20 cellular contexts compared by ENCODE assay signal in the genomic region with DNA sequence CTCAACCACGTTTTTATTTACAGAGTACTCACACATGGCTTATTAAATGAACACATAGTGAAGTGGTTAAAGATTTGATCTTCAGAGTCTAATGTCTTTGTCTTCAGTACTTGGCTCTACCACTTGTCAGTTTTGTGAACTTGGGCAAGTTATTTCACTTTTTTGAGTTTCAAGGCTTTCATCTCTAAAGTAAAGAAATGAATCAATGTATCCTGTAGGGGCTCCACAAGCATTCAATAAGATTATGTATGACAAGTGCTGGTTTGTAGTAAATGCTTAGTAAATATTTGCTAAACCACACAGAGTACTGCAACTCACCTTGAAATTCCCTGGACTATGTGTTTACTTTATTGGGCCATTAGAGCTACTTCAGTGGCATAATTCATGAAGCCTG.
DNase-seq lines count a peak whose midpoint lies in the region; ATAC-seq and TF ChIP-seq lines count a peak whose summit lies in the region.
"Had no signal": no experiment of that assay in that cellular context is flagged by ENCODE, and none has a peak within 500 bp of the region (broad histone marks: within the 10 kb centered on the region; RNA-seq: fewer than 3 reads in every experiment).

No MANE protein-coding gene starts in this region.

- TF ChIP-seq CTCF in WTC11 (IDR thresholded peaks at IDR 0.05) (no peak), breast epithelium (IDR thresholded peaks at IDR 0.05) (no peak)

- peaks cover 0 to 5% of the 10 kb centered on the region in 2 donors for H3K9me3 ChIP-seq in breast epithelium

- no peaks in the 10 kb centered on the region for H3K36me3 ChIP-seq in breast epithelium
- H3K36me3 ChIP-seq: BLaER1 treated with 17β-estradiol and CSF1 and Interleukin-3, amounts not matched to agents 10 nM and 100 nM had no signal

- DNase-seq in NCI-H510A treated with DMSO at 0.1 percent for 48 hours (lab: John Stamatoyannopoulos, UW) (peak; percentile 72), NCI-H510A (lab: John Stamatoyannopoulos, UW) (no peak), M059J (ENCODE audit: low read depth) (peak; percentile 5), WTC11 (ENCODE audit: low spot score) (no peak), breast epithelium (ENCODE audit: low spot score in 2 of 2) (no peak), mesenteric fat pad (ENCODE audit: low spot score) (no peak)
- DNase-seq: 8988T; CD4-positive, CD25-positive, alpha-beta regulatory T cell; CD8-positive, alpha-beta memory T cell; COR-L47; DMS 273 treated with DMSO at 0.1 percent for 48 hours; DMS53; GDM1; GOT3; H7; HFFc6 had no signal

- H3K27ac Mint-ChIP-seq in WTC11 = no peak overlapping the region
- H3K27ac Mint-ChIP-seq: B cell; CD4-positive, CD25-positive, alpha-beta regulatory T cell; CD8-positive, alpha-beta memory T cell; HFFc6 had no signal

- H3K9me3 Mint-ChIP-seq in WTC11 = peaks cover 5% of the 10 kb centered on the region

- no peaks in the 10 kb centered on the region for H3K36me3 Mint-ChIP-seq in WTC11
- H3K36me3 Mint-ChIP-seq: CD4-positive, CD25-positive, alpha-beta regulatory T cell; CD8-positive, alpha-beta memory T cell had no signal

- ATAC-seq in WTC11 (no peak), GM21723 (IDR thresholded peaks at IDR 0.05; ENCODE audit: unreplicated experiment) (no peak)
- ATAC-seq: HCT116 had no signal

- no peaks in the 10 kb centered on the region for H3K27me3 ChIP-seq in breast epithelium
- H3K27me3 ChIP-seq: BLaER1 treated with 17β-estradiol and CSF1 and Interleukin-3, amounts not matched to agents 10 nM and 100 nM had no signal

- intact Hi-C loops in breast epithelium (cut with DNase I; ENCODE audit: low total_unique reads) = no loop called here

- no peak for TF ChIP-seq POLR2A in breast epithelium (IDR thresholded peaks at IDR 0.05)

- H3K27ac ChIP-seq in breast epithelium = no peak overlapping the region
- H3K27ac ChIP-seq: BLaER1 treated with 17β-estradiol and CSF1 and Interleukin-3, amounts not matched to agents 10 nM and 100 nM had no signal

- H3K4me1 Mint-ChIP-seq in WTC11 = peaks cover 13% of the 10 kb centered on the region
- H3K4me1 Mint-ChIP-seq: B cell; CD4-positive, CD25-positive, alpha-beta regulatory T cell; CD8-positive, alpha-beta memory T cell had no signal

- H3K27me3 Mint-ChIP-seq in WTC11 (ENCODE audit: low read depth) = no peaks in the 10 kb centered on the region; the same call in 1 of the 2 replicates
- H3K27me3 Mint-ChIP-seq: B cell; CD4-positive, CD25-positive, alpha-beta regulatory T cell; CD8-positive, alpha-beta memory T cell had no signal

- CTCF ChIA-PET in WTC11 (lab: Charles Lee) = no interaction called here

- no peak overlapping the region for H3K4me3 ChIP-seq in breast epithelium
- H3K4me3 ChIP-seq: BLaER1 treated with 17β-estradiol and CSF1 and Interleukin-3, amounts not matched to agents 10 nM and 100 nM had no signal

- no peaks in the 10 kb centered on the region for H3K4me1 ChIP-seq in breast epithelium
- H3K4me1 ChIP-seq: BLaER1 treated with 17β-estradiol and CSF1 and Interleukin-3, amounts not matched to agents 10 nM and 100 nM had no signal

- no peak overlapping the region for H3K4me3 Mint-ChIP-seq in WTC11
- H3K4me3 Mint-ChIP-seq: B cell; CD4-positive, CD25-positive, alpha-beta regulatory T cell; CD8-positive, alpha-beta memory T cell; HFFc6 had no signal

- POLR2A ChIA-PET in WTC11 (lab: Charles Lee) = no interaction called here

TF ChIP-seq in WTC11, 78 proteins besides CTCF, POLR2A, EP300 and RAD21:
- TF ChIP-seq ZNF138 (CRISPR knock-in tag; conservative IDR thresholded peaks at IDR 0.05) = no peak
- peak; percentile 21; the same call in 1 of the 2 replicates for TF ChIP-seq GABPB1 (CRISPR knock-in tag; IDR thresholded peaks at IDR 0.05)

Comparison
In these comparisons a context has a peak if more than half of its experiments do, and no peak if none do; other contexts are left out.
1. DNase-seq: peak in NCI-H510A treated with DMSO at 0.1 percent for 48 hours (single experiment) and M059J (single experiment); none in NCI-H510A (single experiment), WTC11 (single experiment), breast epithelium (0 of 2) and mesenteric fat pad (single experiment).